In genomic region chr4:168630445-168631187, GRCh38 we compare ENCODE assay signal across 8 cellular contexts.
DNase-seq lines count a peak whose midpoint lies in the region; ATAC-seq lines count a peak whose summit lies in the region.

No MANE protein-coding gene starts in this region.

- 84% methylated on average over 12 of the region's 12 CpGs for WGBS in HUES64

- H3K36me3 ChIP-seq in HUES64 (ENCODE audit: insufficient read depth, low read length) (no peaks in the 10 kb centered on the region), endocrine pancreas (ENCODE audit: control insufficient read depth, insufficient read depth, low read length) (no peaks in the 10 kb centered on the region)

- DNase-seq in ACHN (peak; percentile 63), myocyte (ENCODE audit: low read depth) (peak; percentile 82), NCI-H524 treated with DMSO at 0.1 percent for 48 hours (lab: John Stamatoyannopoulos, UW) (no peak)

- H3K27me3 ChIP-seq in HUES64 (ENCODE audit: insufficient read depth, low read length) (peaks cover 4% of the 10 kb centered on the region; the same call in 1 of the 2 replicates), endocrine pancreas (ENCODE audit: control insufficient read depth, insufficient read depth, low read length) (no peaks in the 10 kb centered on the region)

- H3K4me1 ChIP-seq in HUES64 (ENCODE audit: insufficient read depth, low read length) (peaks cover 42% of the 10 kb centered on the region), endocrine pancreas (ENCODE audit: control insufficient read depth, insufficient read depth, low read length) (no peaks in the 10 kb centered on the region)

- no peak for ATAC-seq in HG03460 (IDR thresholded peaks at IDR 0.05; ENCODE audit: unreplicated experiment)
- no peak for ATAC-seq in GM18907 (IDR thresholded peaks at IDR 0.05; ENCODE audit: unreplicated experiment)
- no peak for ATAC-seq in GM21825 (IDR thresholded peaks at IDR 0.05; ENCODE audit: unreplicated experiment)

- no peak overlapping the region for H3K27ac ChIP-seq in HUES64 (ENCODE audit: low read depth, low read length)

- H3K9me3 ChIP-seq in HUES64 (ENCODE audit: insufficient read depth, low read depth, low read length) = no peaks in the 10 kb centered on the region
- no peaks in the 10 kb centered on the region for H3K9me3 ChIP-seq in endocrine pancreas (ENCODE audit: control insufficient read depth, low read length)

- H3K4me3 ChIP-seq in HUES64 (ENCODE audit: low read length) = peak overlapping the region; percentile 94
- peak overlapping the region; percentile 50 for H3K4me3 ChIP-seq in endocrine pancreas (ENCODE audit: control insufficient read depth, insufficient read depth, low read length)

- H3K9ac ChIP-seq in HUES64 (ENCODE audit: low read depth, low read length) (peak overlapping the region; percentile 91), endocrine pancreas (ENCODE audit: control insufficient read depth, insufficient read depth, low read length) (no peak overlapping the region)

- in situ Hi-C loops in ACHN (cut with HindIII; ENCODE audit: low pct_ligation_motif_present, low pct_unique_long_range_greater_than_20kb, low sequenced_read_pairs) = no loop called here
